Comparison of ENCODE assay signal across 30 cellular contexts in genomic region chrX:103200951-103201529, GRCh38.
"Had no signal": no experiment of that assay in that cellular context is flagged by ENCODE, and none has a peak within 500 bp of the region (broad histone marks: within the 10 kb centered on the region; RNA-seq: fewer than 3 reads in every experiment).

No MANE protein-coding gene starts in this region.

- H3K4me1 Mint-ChIP-seq: endodermal cell; mesothelial cell of epicardium; neural crest cell; stimulated activated naive B cell treated with anti-CD40 and anti-IgM and Interleukin-4, amounts not matched to agents 10 μg/mL and 1 μg/mL and 100 μg/mL, for 72 hours had no signal

- ATAC-seq: activated naive CD4-positive, alpha-beta T cell treated with anti-CD3 and anti-CD28 coated beads, Interleukin-2, amount 50 U/mL, for 72 hours; activated T-cell treated with anti-CD3 and anti-CD28 coated beads, Interleukin-2, amount 50 U/mL, for 4 hours; esophagus mucosa; heart left ventricle; naive thymus-derived CD8-positive, alpha-beta T cell; pancreas; stimulated activated naive B cell treated with anti-CD40 and anti-IgM and Interleukin-4, amounts not matched to agents 10 μg/mL and 1 μg/mL and 100 μg/mL, for 72 hours had no signal

- H3K27ac Mint-ChIP-seq: activated CD4-positive, alpha-beta memory T cell treated with anti-CD3 and anti-CD28 coated beads, Interleukin-2, amount 10 ng/mL, durations not matched to agents 7 days and 5 days; activated CD4-positive, alpha-beta T cell treated with anti-CD3 and anti-CD28 coated beads, Interleukin-2, amount 10 ng/mL, durations not matched to agents 7 days and 5 days; activated naive CD4-positive, alpha-beta T cell treated with anti-CD3 and anti-CD28 coated beads, Interleukin-2, amount 50 U/mL, for 72 hours; activated T-helper 2 cell treated with anti-CD3 and anti-CD28 coated beads, Interferon-gamma antibody, Interleukin-2, Interleukin-4, amounts not matched to agents 10 μg/mL and 5 μg/mL and 100 μg/mL, durations not matched to agents 14 hours and 24 hours and 36 hours; endodermal cell; immature natural killer cell; mesothelial cell of epicardium; naive thymus-derived CD8-positive, alpha-beta T cell; stimulated activated naive B cell treated with anti-CD40 and anti-IgM and Interleukin-4, amounts not matched to agents 10 μg/mL and 1 μg/mL and 100 μg/mL, for 72 hours had no signal

- H3K27me3 Mint-ChIP-seq: activated CD4-positive, alpha-beta memory T cell treated with anti-CD3 and anti-CD28 coated beads, Interleukin-2, amount 10 ng/mL, durations not matched to agents 7 days and 5 days; stimulated activated naive B cell treated with anti-CD40 and anti-IgM and Interleukin-4, amounts not matched to agents 10 μg/mL and 1 μg/mL and 100 μg/mL, for 72 hours had no signal

- H3K27ac ChIP-seq: breast epithelium, heart left ventricle, pancreas, right atrium auricular region, suprapubic skin, tibial nerve had no signal

- H3K4me3 ChIP-seq: breast epithelium, heart left ventricle, lung, pancreas, right atrium auricular region, suprapubic skin, tibial nerve had no signal

- H3K4me1 ChIP-seq: breast epithelium, heart left ventricle, pancreas, right atrium auricular region, suprapubic skin, tibial nerve had no signal

- H3K36me3 ChIP-seq: breast epithelium, heart left ventricle, pancreas, right atrium auricular region, suprapubic skin, tibial nerve had no signal

- H3K4me3 Mint-ChIP-seq: activated CD4-positive, alpha-beta memory T cell treated with anti-CD3 and anti-CD28 coated beads, Interleukin-2, amount 10 ng/mL, durations not matched to agents 7 days and 5 days; activated CD4-positive, alpha-beta T cell treated with anti-CD3 and anti-CD28 coated beads, Interleukin-2, amount 10 ng/mL, durations not matched to agents 7 days and 5 days; activated T-cell treated with anti-CD3 and anti-CD28 coated beads, Interleukin-2, amount 50 U/mL, for 4 hours; endodermal cell; immature natural killer cell; mesothelial cell of epicardium; naive thymus-derived CD8-positive, alpha-beta T cell; neural crest cell; stimulated activated naive B cell treated with anti-CD40 and anti-IgM and Interleukin-4, amounts not matched to agents 10 μg/mL and 1 μg/mL and 100 μg/mL, for 72 hours had no signal

- DNase-seq: activated CD4-positive, alpha-beta memory T cell treated with anti-CD3 and anti-CD28 coated beads, Interleukin-2, amount 10 ng/mL, durations not matched to agents 7 days and 5 days; activated CD4-positive, alpha-beta T cell treated with anti-CD3 and anti-CD28 coated beads for 1 hour; activated CD4-positive, alpha-beta T cell treated with anti-CD3 and anti-CD28 coated beads, Interleukin-2, amount 10 ng/mL, durations not matched to agents 7 days and 5 days; activated CD8-positive, alpha-beta memory T cell treated with anti-CD3 and anti-CD28 coated beads, Interleukin-2, amount 50 U/mL, for 48 hours; activated naive CD4-positive, alpha-beta T cell; activated T-cell treated with anti-CD3 and anti-CD28 coated beads, Interleukin-2, amount 50 U/mL, for 4 hours; central memory CD4-positive, alpha-beta T cell; endodermal cell; foreskin fibroblast; heart left ventricle; hypothalamus; immature natural killer cell; kidney; naive thymus-derived CD8-positive, alpha-beta T cell; nucleus accumbens; pancreas; stimulated activated CD4-positive, alpha-beta T cell treated with anti-CD3 and anti-CD28 coated beads, Interleukin-15, amount 100 ng/mL, for 24 hours; stimulated activated CD4-positive, alpha-beta T cell treated with anti-CD3 and anti-CD28 coated beads, Interleukin-2, amount 100 ng/mL, for 24 hours; stimulated activated naive B cell treated with anti-CD40 and anti-IgM and Interleukin-4, amounts not matched to agents 10 μg/mL and 1 μg/mL and 100 μg/mL, for 72 hours; T-helper 2 cell had no signal

- H3K9me3 ChIP-seq: breast epithelium, heart left ventricle, pancreas, right atrium auricular region, suprapubic skin, tibial nerve had no signal

- H3K27me3 ChIP-seq: right atrium auricular region, suprapubic skin had no signal

- H3K36me3 Mint-ChIP-seq: activated naive CD4-positive, alpha-beta T cell treated with anti-CD3 and anti-CD28 coated beads, Interleukin-2, amount 50 U/mL, for 72 hours; immature natural killer cell; mesothelial cell of epicardium; naive thymus-derived CD8-positive, alpha-beta T cell; stimulated activated naive B cell treated with anti-CD40 and anti-IgM and Interleukin-4, amounts not matched to agents 10 μg/mL and 1 μg/mL and 100 μg/mL, for 72 hours had no signal

- H3K9me3 Mint-ChIP-seq: activated CD4-positive, alpha-beta memory T cell treated with anti-CD3 and anti-CD28 coated beads, Interleukin-2, amount 10 ng/mL, durations not matched to agents 7 days and 5 days; activated CD4-positive, alpha-beta T cell treated with anti-CD3 and anti-CD28 coated beads, Interleukin-2, amount 10 ng/mL, durations not matched to agents 7 days and 5 days; activated naive CD4-positive, alpha-beta T cell treated with anti-CD3 and anti-CD28 coated beads, Interleukin-2, amount 50 U/mL, for 72 hours; activated T-cell treated with anti-CD3 and anti-CD28 coated beads, Interleukin-2, amount 50 U/mL, for 4 hours; activated T-helper 2 cell treated with anti-CD3 and anti-CD28 coated beads, Interferon-gamma antibody, Interleukin-2, Interleukin-4, amounts not matched to agents 10 μg/mL and 5 μg/mL and 100 μg/mL, durations not matched to agents 14 hours and 24 hours and 36 hours; immature natural killer cell; stimulated activated naive B cell treated with anti-CD40 and anti-IgM and Interleukin-4, amounts not matched to agents 10 μg/mL and 1 μg/mL and 100 μg/mL, for 72 hours had no signal
